Comparison of ENCODE assay signal across 25 cellular contexts in the genomic region with DNA sequence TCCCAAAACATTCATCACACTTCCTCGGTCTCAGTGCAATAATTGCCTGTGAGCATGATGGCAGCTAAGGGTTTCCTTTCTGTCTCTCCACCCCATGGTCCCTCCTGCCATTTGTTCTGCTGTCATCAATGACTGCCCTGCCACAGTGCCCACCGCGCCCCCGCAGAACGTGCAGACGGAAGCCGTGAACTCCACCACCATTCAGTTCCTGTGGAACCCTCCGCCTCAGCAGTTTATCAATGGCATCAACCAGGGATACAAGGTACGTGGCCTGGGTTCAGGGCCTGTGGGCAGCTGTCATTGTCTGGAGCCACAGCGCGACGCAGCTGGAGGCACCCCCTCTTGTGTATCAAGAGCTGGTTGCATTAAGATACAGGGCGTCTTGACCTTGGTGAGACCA.
"Had no signal": no experiment of that assay in that cellular context is flagged by ENCODE, and none has a peak within 500 bp of the region (broad histone marks: within the 10 kb centered on the region; RNA-seq: fewer than 3 reads in every experiment).

No MANE protein-coding gene starts in this region.

- DNase-seq: activated B cell treated with CpG ODN at 0.5 μM for 24 hours; activated CD4-positive, alpha-beta T cell treated with anti-CD3 and anti-CD28 coated beads for 48 hours; activated CD4-positive, alpha-beta T cell treated with anti-CD3 and anti-CD28 coated beads, Interleukin-2, amount 50 U/mL, for 1 hour; activated CD4-positive, alpha-beta T cell treated with anti-CD3 and anti-CD28 coated beads, Interleukin-2, amount 50 U/mL, for 48 hours; activated CD8-positive, alpha-beta memory T cell treated with anti-CD3 and anti-CD28 coated beads for 24 hours; activated CD8-positive, alpha-beta T cell treated with anti-CD3 and anti-CD28 coated beads for 36 hours; activated effector memory CD4-positive, alpha-beta T cell treated with Interleukin-2 at 50 U/mL for 16 hours; activated gamma-delta T cell treated with Interleukin-2 at 50 U/mL for 16 hours; activated naive CD4-positive, alpha-beta T cell treated with Interleukin-2 at 50 U/mL for 16 hours; activated naive CD8-positive, alpha-beta T cell treated with anti-CD3 and anti-CD28 coated beads for 36 hours; activated naive CD8-positive, alpha-beta T cell treated with anti-CD3 and anti-CD28 coated beads, Interleukin-2, amount 50 U/mL, for 24 hours; activated T-cell treated with anti-CD3 and anti-CD28 coated beads, Interleukin-2, amount 50 U/mL, for 4 hours; amygdala; body of pancreas; caudate nucleus; effector memory CD4-positive, alpha-beta T cell; endodermal cell; foreskin fibroblast; head of caudate nucleus; T1000; WERI-Rb-1 had no signal

- H3K4me1 ChIP-seq: adrenal gland, body of pancreas had no signal

- H3K27me3 ChIP-seq: adrenal gland, body of pancreas had no signal

- H3K36me3 ChIP-seq: adrenal gland, WERI-Rb-1 had no signal

- ATAC-seq: activated CD4-positive, CD25-positive, alpha-beta regulatory T cell treated with anti-CD3 and anti-CD28 coated beads, Interleukin-2, amount 50 U/mL, for 24 hours; activated CD8-positive, alpha-beta T cell treated with anti-CD3 and anti-CD28 coated beads for 36 hours; activated naive CD8-positive, alpha-beta T cell treated with anti-CD3 and anti-CD28 coated beads, Interleukin-2, amount 50 U/mL, for 24 hours; activated T-cell treated with anti-CD3 and anti-CD28 coated beads, Interleukin-2, amount 50 U/mL, for 4 hours; activated T-helper 17 cell treated with anti-CD3 and anti-CD28 coated beads, Interleukin-2, amount 50 U/mL, for 72 hours; body of pancreas; esophagus mucosa had no signal

- H3K9me3 ChIP-seq: adrenal gland, body of pancreas had no signal

- H3K27ac ChIP-seq: adrenal gland, body of pancreas, WERI-Rb-1 had no signal

- H3K4me3 ChIP-seq: adrenal gland, body of pancreas had no signal
